In the genomic region with DNA sequence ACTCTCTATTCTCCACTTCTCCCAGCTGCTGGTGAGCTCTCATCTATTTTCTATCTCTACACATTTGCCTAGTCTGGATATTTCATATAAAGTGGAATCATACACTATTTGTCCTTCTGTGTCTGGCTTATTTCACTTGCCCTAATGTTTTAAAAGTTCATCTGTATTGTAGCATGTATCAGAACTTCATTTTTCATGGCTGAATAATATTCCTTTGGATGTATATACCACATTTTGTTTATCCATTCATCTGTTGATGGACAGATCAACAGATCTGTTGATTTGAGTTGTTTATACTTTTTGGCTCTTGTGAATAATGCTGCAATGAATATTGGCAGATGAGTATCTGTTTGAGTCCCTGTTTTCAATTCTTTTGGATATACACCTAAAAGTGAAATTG, we compare ENCODE assay signal across 32 cellular contexts. TPM values are rescaled to one million over a fixed set of nuclear protein-coding genes. Genes with fewer than 3 reads are reported as not detected.
DNase-seq lines count a peak whose midpoint lies in the region; ATAC-seq, FAIRE-seq and TF ChIP-seq lines count a peak whose summit lies in the region.
"Had no signal": no experiment of that assay in that cellular context is flagged by ENCODE, and none has a peak within 500 bp of the region (broad histone marks: within the 10 kb centered on the region; RNA-seq: fewer than 3 reads in every experiment).

No MANE protein-coding gene starts in this region.

- no peaks in the 10 kb centered on the region for H3K9me3 ChIP-seq in HEK293 (ENCODE audit: control insufficient read depth, insufficient read depth, low read depth, low read length)
- H3K9me3 ChIP-seq in K562 (replicated peaks; ENCODE audit: control insufficient read depth, insufficient read depth, low read depth, low read length): peaks cover 5% of the 10 kb centered on the region
- H3K9me3 ChIP-seq: BE2C, Caco-2 had no signal

- TF ChIP-seq RAD21 in K562 (CRISPR knock-in tag; conservative IDR thresholded peaks at IDR 0.05 in 1 of 2, IDR thresholded peaks at IDR 0.05 in 1 of 2): no peak

- ATAC-seq in K562 (no peak), HG03378 (IDR thresholded peaks at IDR 0.05; ENCODE audit: unreplicated experiment) (no peak)
- ATAC-seq: A549; CD8-positive, alpha-beta T cell had no signal

- TF ChIP-seq EP300 in K562 (IDR thresholded peaks at IDR 0.05; ENCODE audit: low read length): no peak

- BruUV-seq in K562 (replicated peaks; lab: Mats Ljungman, UMichigan): no TSS peak

- no peaks in the 10 kb centered on the region for H3K27me3 ChIP-seq in K562 (ENCODE audit: control insufficient read depth in 2 of 2, insufficient read depth in 2 of 2, low read length in 2 of 2)
- H3K27me3 ChIP-seq: BE2C; BLaER1; BLaER1 treated with 17β-estradiol and CSF1 and Interleukin-3, amounts not matched to agents 10 nM and 100 nM had no signal

- no peaks in the 10 kb centered on the region for H3K4me1 ChIP-seq in HEK293 (ENCODE audit: control insufficient read depth, insufficient read depth, low read length)
- H3K4me1 ChIP-seq in K562 (replicated peaks in 1 of 2; ENCODE audit: control insufficient read depth in 2 of 2, insufficient read depth in 2 of 2, low read length in 2 of 2): no peaks in the 10 kb centered on the region
- H3K4me1 ChIP-seq: A549; BE2C; BLaER1; BLaER1 treated with 17β-estradiol and CSF1 and Interleukin-3, amounts not matched to agents 10 nM and 100 nM; Caco-2 had no signal

- H3K36me3 ChIP-seq in HEK293 (ENCODE audit: control insufficient read depth in 2 of 2, insufficient read depth in 1 of 2, low read length in 2 of 2): no peaks in the 10 kb centered on the region
- no peaks in the 10 kb centered on the region for H3K36me3 ChIP-seq in K562 (ENCODE audit: control insufficient read depth, insufficient read depth, low read length)
- H3K36me3 ChIP-seq: BE2C; BLaER1; BLaER1 treated with 17β-estradiol and CSF1 and Interleukin-3, amounts not matched to agents 10 nM and 100 nM had no signal

- no peak for TF ChIP-seq POLR2A in K562 (conservative IDR thresholded peaks at IDR 0.05)

- in situ Hi-C loops in K562 (cut with MboI): no loop called here

- H3K4me2 ChIP-seq in K562 (ENCODE audit: insufficient read depth, low read length): no peak overlapping the region
- H3K4me2 ChIP-seq: A549; BLaER1; BLaER1 treated with 17β-estradiol and CSF1 and Interleukin-3, amounts not matched to agents 10 nM and 100 nM had no signal

- H3K4me3 ChIP-seq in HEK293 (ENCODE audit: low read depth, low read length): no peak overlapping the region
- H3K4me3 ChIP-seq in K562: no peak overlapping the region
- H3K4me3 ChIP-seq: A549; BLaER1; BLaER1 treated with 17β-estradiol and CSF1 and Interleukin-3, amounts not matched to agents 10 nM and 100 nM had no signal

- no peaks in the 10 kb centered on the region for H3K79me2 ChIP-seq in K562 (ENCODE audit: control insufficient read depth, insufficient read depth, low read length)

- POLR2A ChIA-PET in HEK293 (lab: Yijun Ruan, JAX) (interaction anchor here (0.7 kb wide), 1 partner anchor 341 kb away, joined by 3 read pairs; no protein-coding TSS in a partner anchor), K562 (lab: Yijun Ruan, JAX) (interaction anchor here (0.6 kb wide), 1 partner anchor 50 kb away, joined by 3 read pairs; no protein-coding TSS in a partner anchor)

- DNase-seq in K562 (ENCODE audit: extremely low read depth in 1 of 4, low spot score in 3 of 4): no peak
- DNase-seq in activated naive CD4-positive, alpha-beta T cell (lab: John Stamatoyannopoulos, UW): no peak
- DNase-seq: 8988T; ACHN; AML-193; BE2C; C1 segment of cervical spinal cord; Caco-2; Calu3; CD4-positive, alpha-beta memory T cell; CD4-positive, alpha-beta T cell; CD4-positive, CD25-positive, alpha-beta regulatory T cell; CD8-positive, alpha-beta memory T cell; CD8-positive, alpha-beta T cell; COR-L47; DMS 273 treated with DMSO at 0.1 percent for 48 hours; DMS153; DMS53; DMS79; DMS79 treated with DMSO at 0.1 percent for 48 hours; DND-41; EL had no signal

- CTCF ChIA-PET in HEK293 (lab: Yijun Ruan, JAX) (no interaction called here), K562 (lab: Yijun Ruan, JAX; ENCODE audit: low intra/inter-chr PET ratio) (no interaction called here)

- no peak for FAIRE-seq in K562 (lab: Jason Lieb, UNC)
- FAIRE-seq: A204.1, A549, D721Med had no signal

- TF ChIP-seq CTCF in HEK293 (tag by site-specific recombination; IDR thresholded peaks at IDR 0.05): no peak
- TF ChIP-seq CTCF in K562 (IDR thresholded peaks at IDR 0.05 in 2 of 3, conservative IDR thresholded peaks at IDR 0.05 in 1 of 3; ENCODE audit: insufficient read depth in 2 of 3, low read depth in 1 of 3, low read length in 3 of 3): no peak

- H3K9me1 ChIP-seq in K562 (ENCODE audit: control insufficient read depth, insufficient read depth, low read length): no peaks in the 10 kb centered on the region

- H3K27ac ChIP-seq in HEK293 (ENCODE audit: extremely low read depth, low read depth, low read length): no peak overlapping the region
- H3K27ac ChIP-seq in K562 (ENCODE audit: extremely low read depth, low read depth, low read length): no peak overlapping the region
- H3K27ac ChIP-seq: 22Rv1; A549; BLaER1; BLaER1 treated with 17β-estradiol and CSF1 and Interleukin-3, amounts not matched to agents 10 nM and 100 nM; C4-2B had no signal

- intact Hi-C loops in K562 (cut with micrococcal nuclease): no loop called here

- no peak overlapping the region for H2AFZ ChIP-seq in K562 (ENCODE audit: low read depth, low read length)

- no peaks in the 10 kb centered on the region for H4K20me1 ChIP-seq in K562 (replicated peaks; ENCODE audit: control insufficient read depth, insufficient read depth, low read length)
- H4K20me1 ChIP-seq: BLaER1; BLaER1 treated with 17β-estradiol and CSF1 and Interleukin-3, amounts not matched to agents 10 nM and 100 nM had no signal

- no peak overlapping the region for H3K9ac ChIP-seq in K562 (ENCODE audit: insufficient read depth in 1 of 2, low read depth in 2 of 2, low read length in 2 of 2)
- H3K9ac ChIP-seq: BLaER1; BLaER1 treated with 17β-estradiol and CSF1 and Interleukin-3, amounts not matched to agents 10 nM and 100 nM had no signal

TF ChIP-seq in HEK293, 187 proteins besides CTCF, POLR2A, EP300 and RAD21 (continues in another document):
- TF ChIP-seq GLI2 (tag by site-specific recombination; IDR thresholded peaks at IDR 0.05; ENCODE audit: borderline replicate concordance, low read depth) (no peak), ZNF146 (tag by site-specific recombination; IDR thresholded peaks at IDR 0.05) (peak; percentile 83), ZNF121 (tag by site-specific recombination; IDR thresholded peaks at IDR 0.05) (no peak), ZNF10 (tag by site-specific recombination; IDR thresholded peaks at IDR 0.05) (no peak)
- TF ChIP-seq, protein P1, sequence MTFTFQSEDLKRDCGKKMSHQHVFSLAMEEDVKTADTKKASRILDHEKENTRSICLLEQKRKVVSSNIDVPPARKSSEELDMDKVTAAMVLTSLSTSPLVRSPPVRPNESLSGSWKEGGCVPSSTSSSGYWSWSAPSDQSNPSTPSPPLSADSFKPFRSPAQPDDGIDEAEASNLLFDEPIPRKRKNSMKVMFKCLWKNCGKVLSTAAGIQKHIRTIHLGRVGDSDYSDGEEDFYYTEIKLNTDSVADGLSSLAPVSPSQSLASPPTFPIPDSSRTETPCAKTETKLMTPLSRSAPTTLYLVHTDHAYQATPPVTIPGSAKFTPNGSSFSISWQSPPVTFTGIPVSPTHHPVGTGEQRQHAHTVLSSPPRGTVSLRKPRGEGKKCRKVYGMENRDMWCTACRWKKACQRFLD (tag by site-specific recombination; IDR thresholded peaks at IDR 0.05): no peak

TF ChIP-seq in K562, 482 proteins besides CTCF, POLR2A, EP300 and RAD21 (continues in another document):
- TF ChIP-seq ZNF146 (CRISPR knock-in tag; IDR thresholded peaks at IDR 0.05; ENCODE audit: unreplicated experiment) (peak; percentile 88), RFX7 (CRISPR knock-in tag; IDR thresholded peaks at IDR 0.05) (no peak), SPI1 (IDR thresholded peaks at IDR 0.05; ENCODE audit: borderline replicate concordance, low read depth, low read length) (no peak), LEF1 (IDR thresholded peaks at IDR 0.05) (no peak), KDM1A (IDR thresholded peaks at IDR 0.05) (0 out of 4 replicates have a peak, but pooled peaks have one; percentile 21 to 32), KLF13 (tag; IDR thresholded peaks at IDR 0.05; ENCODE audit: borderline replicate concordance, low read depth) (no peak), CHCHD3 (CRISPR knock-in tag; IDR thresholded peaks at IDR 0.05) (no peak), PML (IDR thresholded peaks at IDR 0.05; ENCODE audit: low read length) (no peak), ZFP1 (CRISPR knock-in tag; IDR thresholded peaks at IDR 0.05) (no peak), RUNX1 (IDR thresholded peaks at IDR 0.05; ENCODE audit: low read depth) (no peak), DACH1 (IDR thresholded peaks at IDR 0.05; ENCODE audit: partially characterized antibody) (no peak), THRAP3 (IDR thresholded peaks at IDR 0.05; ENCODE audit: borderline replicate concordance) (no peak), CBX8 (IDR thresholded peaks at IDR 0.05; ENCODE audit: borderline replicate concordance, extremely low read depth, low read depth, low read length, poor library complexity, severe bottlenecking) (no peak), BCOR (IDR thresholded peaks at IDR 0.05) (peak; percentile 49; the same call in 1 of the 2 replicates), NCOA6 (IDR thresholded peaks at IDR 0.05) (no peak), HNRNPUL1 (IDR thresholded peaks at IDR 0.05; ENCODE audit: low read length) (no peak), MTF1 (CRISPR knock-in tag; IDR thresholded peaks at IDR 0.05; ENCODE audit: borderline replicate concordance) (no peak)

RNA-seq across cellular contexts. Expression of a gene that starts 49.6 kb away (rescaled TPM):
- total RNA-seq in K562 (2011; cell fraction: chromatin; rRNA removed; ENCODE audit: low replicate concordance): not detected in 2 replicates
- total RNA-seq in K562 (2011; cell fraction: nucleolus; rRNA removed): not detected in 2 replicates
- not detected in 2 replicates for total RNA-seq in K562 (2011; cell fraction: nucleoplasm; rRNA removed)
- total RNA-seq in K562 (2014; rRNA removed) (not detected in 2 replicates), K562 (2014; rRNA removed; fragmentation: Illumina TruSeq; extraction: Trizol) (not detected in 2 replicates), K562 (2015; rRNA removed; fragmentation: Illumina TruSeq; extraction: Trizol) (not detected in 2 replicates), K562 (2021) (not detected in 2 replicates)
- polyA plus RNA-seq in K562 (2011; rRNA removed) (not detected in 2 replicates), K562 (2014; fragmentation: Illumina TruSeq; extraction: Trizol) (not detected in 2 replicates), K562 (2014; fragmentation: Nextera tagmentation; extraction: Ambion mirVana) (not detected), K562 (2014; rRNA removed) (not detected in 2 replicates)
- not detected in 2 replicates for polyA plus RNA-seq in K562 (2011; cell fraction: cytosol; rRNA removed)
- not detected in 2 replicates for polyA plus RNA-seq in K562 (2011; cell fraction: nucleus; rRNA removed)
- not detected in 2 replicates for polyA plus RNA-seq in K562 (2012)
- not detected in 2 replicates for polyA minus RNA-seq in K562 (2011; rRNA and poly(A)+ RNA removed)
- not detected in 2 replicates for polyA minus RNA-seq in K562 (2011; cell fraction: cytosol; rRNA and poly(A)+ RNA removed)
- polyA minus RNA-seq in K562 (2011; cell fraction: nucleus; rRNA and poly(A)+ RNA removed): not detected in 2 replicates
- total RNA-seq: A172 had no signal
